Comparison of ENCODE assay signal across 1 cellular context in the genomic region with DNA sequence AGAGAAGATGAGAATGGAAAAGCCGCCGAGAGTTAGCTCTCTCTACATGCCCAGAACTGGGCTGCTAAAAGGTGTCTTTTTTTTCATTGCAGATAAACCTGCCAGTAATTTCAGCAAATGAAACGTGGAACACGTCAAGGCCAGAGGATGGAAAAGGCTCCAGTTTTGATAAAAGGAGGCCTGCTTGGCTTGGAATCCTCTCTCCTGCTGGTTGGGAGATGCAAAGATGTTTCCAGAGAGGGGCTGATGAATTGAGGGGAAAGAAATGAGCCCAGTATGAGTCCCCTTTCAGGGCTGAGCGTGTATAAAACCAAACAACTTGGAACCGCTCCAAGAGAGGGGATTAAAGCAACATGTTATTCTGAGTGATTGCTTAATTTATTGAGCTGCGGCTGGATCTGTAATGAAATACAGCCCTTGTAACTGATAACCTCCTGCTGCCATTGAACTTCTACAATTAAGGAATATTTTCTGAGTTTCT.
TF ChIP-seq lines count a peak whose summit lies in the region.

No MANE protein-coding gene starts in this region.

TF ChIP-seq in HEK293, 187 proteins besides CTCF, POLR2A, EP300 and RAD21 (continued from another document and continues in another):
- TF ChIP-seq, protein P1, sequence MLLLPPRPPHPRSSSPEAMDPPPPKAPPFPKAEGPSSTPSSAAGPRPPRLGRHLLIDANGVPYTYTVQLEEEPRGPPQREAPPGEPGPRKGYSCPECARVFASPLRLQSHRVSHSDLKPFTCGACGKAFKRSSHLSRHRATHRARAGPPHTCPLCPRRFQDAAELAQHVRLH (tag by site-specific recombination; IDR thresholded peaks at IDR 0.05), result peak; percentile 59
- no peak for TF ChIP-seq ZNF837 (tag by site-specific recombination; IDR thresholded peaks at IDR 0.05)
- TF ChIP-seq SP7 (tag by site-specific recombination; IDR thresholded peaks at IDR 0.05), result peak; percentile 90
- peak; percentile 92 for TF ChIP-seq OSR2 (tag by site-specific recombination; IDR thresholded peaks at IDR 0.05)
- TF ChIP-seq ZNF629 (tag by site-specific recombination; IDR thresholded peaks at IDR 0.05), result peak; percentile 74
- TF ChIP-seq ZNF398 (tag by site-specific recombination; IDR thresholded peaks at IDR 0.05), result peak; percentile 54
- no peak for TF ChIP-seq ZSCAN5A (tag by site-specific recombination; IDR thresholded peaks at IDR 0.05)
- TF ChIP-seq ZNF266 (tag by site-specific recombination; IDR thresholded peaks at IDR 0.05; ENCODE audit: low read depth), result no peak
- TF ChIP-seq ZBTB17 (tag by site-specific recombination; IDR thresholded peaks at IDR 0.05), result peak; percentile 81
- peak; percentile 60 for TF ChIP-seq ZNF610 (tag by site-specific recombination; IDR thresholded peaks at IDR 0.05; ENCODE audit: borderline replicate concordance)
- TF ChIP-seq ZNF184 (tag by site-specific recombination; IDR thresholded peaks at IDR 0.05), result no peak
- no peak for TF ChIP-seq ZBTB10 (tag by site-specific recombination; IDR thresholded peaks at IDR 0.05)
- no peak for TF ChIP-seq ZNF223 (tag by site-specific recombination; IDR thresholded peaks at IDR 0.05)
- peak; percentile 38; the same call in 1 of the 2 replicates for TF ChIP-seq ZNF664 (tag by site-specific recombination; IDR thresholded peaks at IDR 0.05)
- TF ChIP-seq BCL11B (tag by site-specific recombination; IDR thresholded peaks at IDR 0.05; ENCODE audit: low read depth), result peak; percentile 91
- TF ChIP-seq ZNF10 (tag by site-specific recombination; IDR thresholded peaks at IDR 0.05), result 0 out of 2 replicates have a peak, but pooled peaks have one; percentile 67
- no peak for TF ChIP-seq ZNF549 (tag by site-specific recombination; IDR thresholded peaks at IDR 0.05)
- peak; percentile 70; the same call in 1 of the 2 replicates for TF ChIP-seq TRIM28 (IDR thresholded peaks at IDR 0.05; ENCODE audit: borderline replicate concordance, low read length)
- no peak for TF ChIP-seq ZNF501 (tag by site-specific recombination; IDR thresholded peaks at IDR 0.05)
- TF ChIP-seq ZNF311 (tag by site-specific recombination; IDR thresholded peaks at IDR 0.05; ENCODE audit: borderline replicate concordance), result no peak
- TF ChIP-seq ZNF2 (tag by site-specific recombination; IDR thresholded peaks at IDR 0.05), result peak; percentile 64; the same call in 1 of the 2 replicates
- peak; percentile 72; the same call in 1 of the 2 replicates for TF ChIP-seq GFI1B (tag by site-specific recombination; IDR thresholded peaks at IDR 0.05)
- no peak for TF ChIP-seq KLF9 (tag by site-specific recombination; IDR thresholded peaks at IDR 0.05; ENCODE audit: low read depth)
- no peak for TF ChIP-seq ZNF518A (tag by site-specific recombination; conservative IDR thresholded peaks at IDR 0.05; ENCODE audit: low read depth)
- TF ChIP-seq ZNF23 (tag by site-specific recombination; IDR thresholded peaks at IDR 0.05; ENCODE audit: borderline replicate concordance), result no peak
- peak; percentile 86 for TF ChIP-seq ZIC2 (tag by site-specific recombination; IDR thresholded peaks at IDR 0.05)
- TF ChIP-seq KLF16 (tag by site-specific recombination; IDR thresholded peaks at IDR 0.05), result 0 out of 2 replicates have a peak, but pooled peaks have one; percentile 16
- TF ChIP-seq RBAK (tag by site-specific recombination; IDR thresholded peaks at IDR 0.05), result no peak
- no peak for TF ChIP-seq ZSCAN16 (tag by site-specific recombination; IDR thresholded peaks at IDR 0.05)
- TF ChIP-seq ZNF155 (tag by site-specific recombination; IDR thresholded peaks at IDR 0.05), result no peak
- TF ChIP-seq ZNF416 (tag by site-specific recombination; IDR thresholded peaks at IDR 0.05), result no peak
- peak; percentile 99 for TF ChIP-seq MZF1 (tag by site-specific recombination; IDR thresholded peaks at IDR 0.05; ENCODE audit: borderline replicate concordance)
- 0 out of 2 replicates have a peak, but pooled peaks have one; percentile 32 for TF ChIP-seq KLF8 (tag by site-specific recombination; IDR thresholded peaks at IDR 0.05)
- TF ChIP-seq ZNF26 (tag by site-specific recombination; IDR thresholded peaks at IDR 0.05), result no peak
- no peak for TF ChIP-seq ZNF530 (tag by site-specific recombination; IDR thresholded peaks at IDR 0.05; ENCODE audit: low read depth)
- TF ChIP-seq ZSCAN30 (tag by site-specific recombination; IDR thresholded peaks at IDR 0.05), result peak; percentile 80; the same call in 1 of the 2 replicates
- no peak for TF ChIP-seq ZNF473 (tag by site-specific recombination; IDR thresholded peaks at IDR 0.05)
- TF ChIP-seq, protein P2, sequence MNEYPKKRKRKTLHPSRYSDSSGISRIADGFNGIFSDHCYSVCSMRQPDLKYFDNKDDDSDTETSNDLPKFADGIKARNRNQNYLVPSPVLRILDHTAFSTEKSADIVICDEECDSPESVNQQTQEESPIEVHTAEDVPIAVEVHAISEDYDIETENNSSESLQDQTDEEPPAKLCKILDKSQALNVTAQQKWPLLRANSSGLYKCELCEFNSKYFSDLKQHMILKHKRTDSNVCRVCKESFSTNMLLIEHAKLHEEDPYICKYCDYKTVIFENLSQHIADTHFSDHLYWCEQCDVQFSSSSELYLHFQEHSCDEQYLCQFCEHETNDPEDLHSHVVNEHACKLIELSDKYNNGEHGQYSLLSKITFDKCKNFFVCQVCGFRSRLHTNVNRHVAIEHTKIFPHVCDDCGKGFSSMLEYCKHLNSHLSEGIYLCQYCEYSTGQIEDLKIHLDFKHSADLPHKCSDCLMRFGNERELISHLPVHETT (tag by site-specific recombination; IDR thresholded peaks at IDR 0.05), result 0 out of 2 replicates have a peak, but pooled peaks have one; percentile 37
- peak; percentile 84 for TF ChIP-seq ZBTB44 (tag by site-specific recombination; IDR thresholded peaks at IDR 0.05)
- TF ChIP-seq, protein P3, sequence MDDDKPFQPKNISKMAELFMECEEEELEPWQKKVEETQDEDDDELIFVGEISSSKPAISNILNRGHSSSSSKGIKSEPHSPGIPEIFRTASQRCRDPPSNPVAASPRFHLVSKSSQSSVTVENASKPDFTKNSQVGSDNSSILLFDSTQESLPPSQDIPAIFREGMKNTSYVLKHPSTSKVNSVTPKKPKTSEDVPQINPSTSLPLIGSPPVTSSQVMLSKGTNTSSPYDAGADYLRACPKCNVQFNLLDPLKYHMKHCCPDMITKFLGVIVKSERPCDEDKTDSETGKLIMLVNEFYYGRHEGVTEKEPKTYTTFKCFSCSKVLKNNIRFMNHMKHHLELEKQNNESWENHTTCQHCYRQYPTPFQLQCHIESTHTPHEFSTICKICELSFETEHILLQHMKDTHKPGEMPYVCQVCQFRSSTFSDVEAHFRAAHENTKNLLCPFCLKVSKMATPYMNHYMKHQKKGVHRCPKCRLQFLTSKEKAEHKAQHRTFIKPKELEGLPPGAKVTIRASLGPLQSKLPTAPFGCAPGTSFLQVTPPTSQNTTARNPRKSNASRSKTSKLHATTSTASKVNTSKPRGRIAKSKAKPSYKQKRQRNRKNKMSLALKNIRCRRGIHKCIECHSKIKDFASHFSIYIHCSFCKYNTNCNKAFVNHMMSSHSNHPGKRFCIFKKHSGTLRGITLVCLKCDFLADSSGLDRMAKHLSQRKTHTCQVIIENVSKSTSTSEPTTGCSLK (tag by site-specific recombination; IDR thresholded peaks at IDR 0.05), result no peak
